In genomic region chr6:98787401-98787800, GRCh38 we compare ENCODE assay signal across 26 cellular contexts. TPM values are rescaled to one million over a fixed set of nuclear protein-coding genes. Genes with fewer than 3 reads are reported as not detected.
A peak's percentile ranks its signal among the peaks of the same experiment; 100 is the strongest.
DNase-seq lines count a peak whose midpoint lies in the region; ATAC-seq and TF ChIP-seq lines count a peak whose summit lies in the region.
"Had no signal": no experiment of that assay in that cellular context is flagged by ENCODE, and none has a peak within 500 bp of the region (broad histone marks: within the 10 kb centered on the region; RNA-seq: fewer than 3 reads in every experiment).

No MANE protein-coding gene starts in this region.

- no peak overlapping the region for H3K4me3 ChIP-seq in HAP-1
- H3K4me3 ChIP-seq: K562, lower lobe of right lung, PC-9, skin epidermis had no signal

- no peak overlapping the region for H3K27ac Mint-ChIP-seq in CD4-positive, alpha-beta T cell
- no peak overlapping the region for H3K27ac Mint-ChIP-seq in activated CD4-positive, alpha-beta T cell treated with anti-CD3 and anti-CD28 coated beads for 36 hours
- H3K27ac Mint-ChIP-seq: activated CD4-positive, alpha-beta T cell treated with anti-CD3 and anti-CD28 coated beads, Interleukin-2, amount 10 ng/mL, durations not matched to agents 24 days and 14 days; activated naive CD4-positive, alpha-beta T cell treated with anti-CD3 and anti-CD28 coated beads, Interleukin-2, amount 50 U/mL, for 24 hours; activated T-helper 1 cell treated with anti-CD3 and anti-CD28 coated beads, Interleukin-12 subunit alpha, Interleukin-12 subunit beta, Interleukin-2, Interleukin-4 antibody, amounts not matched to agents 30 ng/mL and 10 ng/mL and 1 ng/mL, durations not matched to agents 14 hours and 24 hours and 36 hours; stimulated activated memory B cell treated with anti-CD40 and anti-IgM and Interleukin-4, amounts not matched to agents 10 μg/mL and 1 μg/mL and 100 μg/mL, for 72 hours; T-helper 1 cell treated with Interleukin-12 subunit alpha and Interleukin-12 subunit beta and Interleukin-4 antibody, amounts not matched to agents 30 μg/mL and 1 μg/mL, for 36 hours had no signal

- H3K27me3 ChIP-seq in CD4-positive, alpha-beta T cell (ENCODE audit: control insufficient read depth, insufficient read depth, low read length) = peaks cover 31% of the 10 kb centered on the region
- H3K27me3 ChIP-seq in HAP-1 (ENCODE audit: low read depth) = 0 out of 2 replicates have a peak, but pooled peaks cover 5% of the 10 kb centered on the region
- H3K27me3 ChIP-seq: testis had no signal

- DNase-seq in COR-L47 (lab: John Stamatoyannopoulos, UW) (peak; percentile 31), NCI-H1105 treated with DMSO at 0.1 percent for 48 hours (lab: John Stamatoyannopoulos, UW) (peak; percentile 98), SK-MEL-5 (ENCODE audit: low read depth, low spot score) (peak; percentile 99), inferior parietal cortex (ENCODE audit: extremely low spot score) (peak; percentile 21), HAP-1 (ENCODE audit: low spot score in 2 of 2) (no peak)
- no peak for DNase-seq in CD4-positive, alpha-beta T cell
- DNase-seq in activated CD4-positive, alpha-beta T cell treated with anti-CD3 and anti-CD28 coated beads for 36 hours = no peak
- DNase-seq: activated CD4-positive, alpha-beta T cell treated with anti-CD3 and anti-CD28 coated beads, Interleukin-2, amount 10 ng/mL, durations not matched to agents 24 days and 14 days; central memory CD4-positive, alpha-beta T cell; DMS153; lower lobe of right lung; PC-9; stimulated activated CD4-positive, alpha-beta T cell treated with anti-CD3 and anti-CD28 coated beads, Interleukin-2, amount 100 ng/mL, for 24 hours; testis had no signal

- in situ Hi-C loops in SK-MEL-5 (cut with HindIII; ENCODE audit: low pct_unique_long_range_greater_than_20kb, low sequenced_read_pairs) = no loop called here
- in situ Hi-C loops in HAP-1 (cut with MboI; ENCODE audit: low sequenced_read_pairs) = no loop called here

- no peak for ATAC-seq in CD4-positive, alpha-beta T cell (ENCODE audit: poor library complexity)
- ATAC-seq in activated CD4-positive, alpha-beta T cell treated with anti-CD3 and anti-CD28 coated beads for 36 hours = no peak
- ATAC-seq in GM18517 (IDR thresholded peaks at IDR 0.05; ENCODE audit: unreplicated experiment) = no peak
- ATAC-seq: K562; lower lobe of right lung; stimulated activated memory B cell treated with anti-CD40 and anti-IgM and Interleukin-4, amounts not matched to agents 10 μg/mL and 1 μg/mL and 100 μg/mL, for 72 hours had no signal

- CTCF ChIA-PET in CD4-positive, alpha-beta T cell (lab: Charles Lee) = no interaction called here
- CTCF ChIA-PET in activated CD4-positive, alpha-beta T cell treated with anti-CD3 and anti-CD28 coated beads for 36 hours (lab: Charles Lee) = interaction anchor here (0.6 kb wide), 1 partner anchor 1349 kb away, joined by 3 read pairs; no protein-coding TSS in a partner anchor

- H3K9me3 Mint-ChIP-seq in CD4-positive, alpha-beta T cell = no peaks in the 10 kb centered on the region
- no peaks in the 10 kb centered on the region for H3K9me3 Mint-ChIP-seq in activated CD4-positive, alpha-beta T cell treated with anti-CD3 and anti-CD28 coated beads for 36 hours (ENCODE audit: low read depth)
- H3K9me3 Mint-ChIP-seq: activated CD4-positive, alpha-beta T cell treated with anti-CD3 and anti-CD28 coated beads, Interleukin-2, amount 10 ng/mL, durations not matched to agents 24 days and 14 days; activated naive CD4-positive, alpha-beta T cell treated with anti-CD3 and anti-CD28 coated beads, Interleukin-2, amount 50 U/mL, for 24 hours; activated T-helper 1 cell treated with anti-CD3 and anti-CD28 coated beads, Interleukin-12 subunit alpha, Interleukin-12 subunit beta, Interleukin-2, Interleukin-4 antibody, amounts not matched to agents 30 ng/mL and 10 ng/mL and 1 ng/mL, durations not matched to agents 14 hours and 24 hours and 36 hours; T-helper 1 cell treated with Interleukin-12 subunit alpha and Interleukin-12 subunit beta and Interleukin-4 antibody, amounts not matched to agents 30 μg/mL and 1 μg/mL, for 36 hours had no signal

- H3K27ac ChIP-seq in CD4-positive, alpha-beta T cell (ENCODE audit: low read depth, low read length) = no peak overlapping the region
- H3K27ac ChIP-seq: epithelial cell of prostate, lower lobe of right lung, neutrophil, PC-9, skin epidermis, testis had no signal

- no peak overlapping the region for H3K4me3 Mint-ChIP-seq in CD4-positive, alpha-beta T cell
- H3K4me3 Mint-ChIP-seq in activated CD4-positive, alpha-beta T cell treated with anti-CD3 and anti-CD28 coated beads for 36 hours = no peak overlapping the region
- H3K4me3 Mint-ChIP-seq: activated CD4-positive, alpha-beta T cell treated with anti-CD3 and anti-CD28 coated beads, Interleukin-2, amount 10 ng/mL, durations not matched to agents 24 days and 14 days; activated naive CD4-positive, alpha-beta T cell treated with anti-CD3 and anti-CD28 coated beads, Interleukin-2, amount 50 U/mL, for 24 hours; activated T-helper 1 cell treated with anti-CD3 and anti-CD28 coated beads, Interleukin-12 subunit alpha, Interleukin-12 subunit beta, Interleukin-2, Interleukin-4 antibody, amounts not matched to agents 30 ng/mL and 10 ng/mL and 1 ng/mL, durations not matched to agents 14 hours and 24 hours and 36 hours; stimulated activated memory B cell treated with anti-CD40 and anti-IgM and Interleukin-4, amounts not matched to agents 10 μg/mL and 1 μg/mL and 100 μg/mL, for 72 hours; T-helper 1 cell treated with Interleukin-12 subunit alpha and Interleukin-12 subunit beta and Interleukin-4 antibody, amounts not matched to agents 30 μg/mL and 1 μg/mL, for 36 hours had no signal

- no peaks in the 10 kb centered on the region for H3K4me1 Mint-ChIP-seq in CD4-positive, alpha-beta T cell (ENCODE audit: low read depth)
- no peaks in the 10 kb centered on the region for H3K4me1 Mint-ChIP-seq in activated CD4-positive, alpha-beta T cell treated with anti-CD3 and anti-CD28 coated beads for 36 hours
- H3K4me1 Mint-ChIP-seq: activated CD4-positive, alpha-beta T cell treated with anti-CD3 and anti-CD28 coated beads, Interleukin-2, amount 10 ng/mL, durations not matched to agents 24 days and 14 days; activated naive CD4-positive, alpha-beta T cell treated with anti-CD3 and anti-CD28 coated beads, Interleukin-2, amount 50 U/mL, for 24 hours; stimulated activated memory B cell treated with anti-CD40 and anti-IgM and Interleukin-4, amounts not matched to agents 10 μg/mL and 1 μg/mL and 100 μg/mL, for 72 hours had no signal

- POLR2A ChIA-PET in CD4-positive, alpha-beta T cell (lab: Charles Lee) = no interaction called here
- POLR2A ChIA-PET in activated CD4-positive, alpha-beta T cell treated with anti-CD3 and anti-CD28 coated beads for 36 hours (lab: Charles Lee) = interaction anchor here (0.8 kb wide), 1 partner anchor 448 kb away, joined by 5 read pairs; no protein-coding TSS in a partner anchor

- no peaks in the 10 kb centered on the region for H3K36me3 ChIP-seq in HAP-1 (replicated peaks)
- H3K36me3 ChIP-seq: lower lobe of right lung, neutrophil had no signal

- peaks cover 67% of the 10 kb centered on the region for H3K27me3 Mint-ChIP-seq in CD4-positive, alpha-beta T cell
- H3K27me3 Mint-ChIP-seq in activated CD4-positive, alpha-beta T cell treated with anti-CD3 and anti-CD28 coated beads for 36 hours = peaks cover 35% of the 10 kb centered on the region

- TF ChIP-seq CTCF in CD4-positive, alpha-beta T cell (IDR thresholded peaks at IDR 0.05) = no peak

- intact Hi-C loops in CD4-positive, alpha-beta T cell (cut with DNase I, micrococcal nuclease) = no loop called here
- intact Hi-C loops in activated CD4-positive, alpha-beta T cell treated with anti-CD3 and anti-CD28 coated beads for 36 hours (cut with DNase I, micrococcal nuclease) = no loop called here

- H3K9me3 ChIP-seq in CD4-positive, alpha-beta T cell (ENCODE audit: control insufficient read depth, low read length) = no peaks in the 10 kb centered on the region
- H3K9me3 ChIP-seq in HAP-1 = no peaks in the 10 kb centered on the region
- H3K9me3 ChIP-seq: lower lobe of right lung, neutrophil, testis had no signal

- no peaks in the 10 kb centered on the region for H3K36me3 Mint-ChIP-seq in CD4-positive, alpha-beta T cell (ENCODE audit: low read depth)
- no peaks in the 10 kb centered on the region for H3K36me3 Mint-ChIP-seq in activated CD4-positive, alpha-beta T cell treated with anti-CD3 and anti-CD28 coated beads for 36 hours (ENCODE audit: low read depth)
- H3K36me3 Mint-ChIP-seq: activated naive CD4-positive, alpha-beta T cell treated with anti-CD3 and anti-CD28 coated beads, Interleukin-2, amount 50 U/mL, for 24 hours; stimulated activated memory B cell treated with anti-CD40 and anti-IgM and Interleukin-4, amounts not matched to agents 10 μg/mL and 1 μg/mL and 100 μg/mL, for 72 hours had no signal

- H3K4me1 ChIP-seq in HAP-1 = peaks cover 11% of the 10 kb centered on the region
- H3K4me1 ChIP-seq: lower lobe of right lung, testis had no signal

RNA-seq across cellular contexts. Expression of gene POU3F2, which starts 47.0 kb away (rescaled TPM):
- total RNA-seq in SK-MEL-5 (2014; rRNA removed; shearing (Covaris generic)) = 6.3 and 6.9 TPM in 2 replicates
- 10.7 and 12.3 TPM in 2 replicates for polyA plus RNA-seq in SK-MEL-5 (2015; cell fraction: cytosol; rRNA removed)
- polyA plus RNA-seq in SK-MEL-5 (2015; cell fraction: nucleus; rRNA removed) = 9.0 and 14.1 TPM in 2 replicates
- not detected for total RNA-seq in CD4-positive, alpha-beta T cell
- total RNA-seq in activated CD4-positive, alpha-beta T cell treated with anti-CD3 and anti-CD28 coated beads for 36 hours = not detected
- total RNA-seq: activated CD4-positive, alpha-beta T cell treated with anti-CD3 and anti-CD28 coated beads, Interleukin-2, amount 10 ng/mL, durations not matched to agents 24 days and 14 days; activated T-helper 1 cell treated with anti-CD3 and anti-CD28 coated beads, Interleukin-12 subunit alpha, Interleukin-12 subunit beta, Interleukin-2, Interleukin-4 antibody, amounts not matched to agents 30 ng/mL and 10 ng/mL and 1 ng/mL, durations not matched to agents 14 hours and 24 hours and 36 hours; dermis microvascular lymphatic vessel endothelial cell; HT-29; lower lobe of right lung; PC-9; pulmonary artery endothelial cell had no signal

Comparison
In these comparisons a context has a peak if more than half of its experiments do, and no peak if none do; other contexts are left out.
1. DNase-seq: peak in COR-L47 (single experiment), NCI-H1105 treated with DMSO at 0.1 percent for 48 hours (single experiment), SK-MEL-5 (single experiment) and inferior parietal cortex (single experiment); none in CD4-positive, alpha-beta T cell (0 of 10), activated CD4-positive, alpha-beta T cell treated with anti-CD3 and anti-CD28 coated beads for 36 hours (single experiment) and HAP-1 (0 of 2).